Comparison of ENCODE assay signal across 22 cellular contexts in genomic region chr19:17590780-17591688, GRCh38. TPM values are rescaled to one million over a fixed set of nuclear protein-coding genes. Genes with fewer than 3 reads are reported as not detected.
DNase-seq lines count a peak whose midpoint lies in the region; ATAC-seq, FAIRE-seq and TF ChIP-seq lines count a peak whose summit lies in the region.
"Had no signal": no experiment of that assay in that cellular context is flagged by ENCODE, and none has a peak within 500 bp of the region (broad histone marks: within the 10 kb centered on the region; RNA-seq: fewer than 3 reads in every experiment).

No MANE protein-coding gene starts in this region.

- no peak overlapping the region for H3K4me3 ChIP-seq in HepG2 (replicated peaks in 1 of 3; ENCODE audit: insufficient read depth in 1 of 3, low read depth in 2 of 3, low read length in 3 of 3)
- no peak overlapping the region for H3K4me3 ChIP-seq in right lobe of liver
- H3K4me3 ChIP-seq in SJCRH30 = no peak overlapping the region
- H3K4me3 ChIP-seq: PC-9 had no signal

- H3K36me3 ChIP-seq in HepG2 (replicated peaks in 1 of 2; ENCODE audit: control insufficient read depth in 1 of 2, insufficient read depth in 2 of 2, low read length in 2 of 2) (no peaks in the 10 kb centered on the region), right lobe of liver (no peaks in the 10 kb centered on the region), SJCRH30 (no peaks in the 10 kb centered on the region)
- H3K36me3 ChIP-seq: BE2C had no signal

- no peaks in the 10 kb centered on the region; a peak in 1 of 5 replicates for H3K27me3 ChIP-seq in HepG2 (ENCODE audit: control insufficient read depth in 1 of 2, insufficient read depth in 2 of 2, low read length in 2 of 2)
- no peaks in the 10 kb centered on the region for H3K27me3 ChIP-seq in right lobe of liver
- peaks cover 7% of the 10 kb centered on the region; the same call in 1 of the 2 replicates for H3K27me3 ChIP-seq in SJCRH30
- H3K27me3 ChIP-seq: BE2C had no signal

- WGBS in HepG2 (ENCODE audit: low lambda C conversion rate) = 33% methylated on average over 11 of the region's 11 CpGs
- 65% methylated on average over 9 of the region's 11 CpGs for WGBS in right lobe of liver (ENCODE audit: insufficient coverage, low coverage, low lambda C conversion rate, missing lambda C conversion rate)

- no peaks in the 10 kb centered on the region for H3K36me3 Mint-ChIP-seq in activated CD4-positive, alpha-beta T cell treated with anti-CD3 and anti-CD28 coated beads for 36 hours (ENCODE audit: low read depth)
- no peaks in the 10 kb centered on the region for H3K36me3 Mint-ChIP-seq in activated T-helper 17 cell treated with anti-CD3 and anti-CD28 coated beads, Interleukin-2, amount 50 U/mL, for 72 hours (ENCODE audit: low read depth)
- H3K36me3 Mint-ChIP-seq: CD4-positive, CD25-positive, alpha-beta regulatory T cell had no signal

- FAIRE-seq in HepG2 (lab: Jason Lieb, UNC) = no peak
- FAIRE-seq: A204.1, GM19239 had no signal

- no peak overlapping the region for H3K27ac Mint-ChIP-seq in activated CD4-positive, alpha-beta T cell treated with anti-CD3 and anti-CD28 coated beads for 36 hours
- no peak overlapping the region for H3K27ac Mint-ChIP-seq in activated T-helper 17 cell treated with anti-CD3 and anti-CD28 coated beads, Interleukin-2, amount 50 U/mL, for 72 hours
- H3K27ac Mint-ChIP-seq: CD4-positive, CD25-positive, alpha-beta regulatory T cell had no signal

- TF ChIP-seq CTCF in HepG2 (CRISPR knock-in tag; IDR thresholded peaks at IDR 0.05) = no peak
- no peak for TF ChIP-seq CTCF in right lobe of liver (IDR thresholded peaks at IDR 0.05)

- intact Hi-C loops in activated CD4-positive, alpha-beta T cell treated with anti-CD3 and anti-CD28 coated beads for 36 hours (cut with DNase I, micrococcal nuclease) = no loop called here
- intact Hi-C loops in HepG2 (cut with micrococcal nuclease; ENCODE audit: unreplicated experiment) = no loop called here
- intact Hi-C loops in right lobe of liver (cut with DNase I) = no loop called here

- H3K9me3 Mint-ChIP-seq in activated CD4-positive, alpha-beta T cell treated with anti-CD3 and anti-CD28 coated beads for 36 hours (ENCODE audit: low read depth) = no peaks in the 10 kb centered on the region
- no peaks in the 10 kb centered on the region for H3K9me3 Mint-ChIP-seq in activated T-helper 17 cell treated with anti-CD3 and anti-CD28 coated beads, Interleukin-2, amount 50 U/mL, for 72 hours
- H3K9me3 Mint-ChIP-seq: CD4-positive, CD25-positive, alpha-beta regulatory T cell had no signal

- peak; percentile 81 for ATAC-seq in activated CD4-positive, alpha-beta T cell treated with anti-CD3 and anti-CD28 coated beads for 36 hours
- ATAC-seq in HepG2 = no peak
- no peak for ATAC-seq in right lobe of liver
- peak; percentile 72 for ATAC-seq in activated T-helper 17 cell treated with anti-CD3 and anti-CD28 coated beads, Interleukin-2, amount 50 U/mL, for 72 hours (replicated peaks)

- H3K27ac ChIP-seq in HepG2 (ENCODE audit: extremely low read length, insufficient read depth, low read length) (no peak overlapping the region), right lobe of liver (no peak overlapping the region), SJCRH30 (no peak overlapping the region)
- H3K27ac ChIP-seq: KMS-11, PC-9 had no signal

- H3K4me1 ChIP-seq in HepG2 (ENCODE audit: insufficient read depth, low read length) (no peaks in the 10 kb centered on the region), right lobe of liver (no peaks in the 10 kb centered on the region), SJCRH30 (no peaks in the 10 kb centered on the region)
- H3K4me1 ChIP-seq: BE2C had no signal

- H2AFZ ChIP-seq in HepG2 (ENCODE audit: low read length) = no peak overlapping the region
- H2AFZ ChIP-seq: PC-9 had no signal

- peaks cover 10% of the 10 kb centered on the region for H3K27me3 Mint-ChIP-seq in activated CD4-positive, alpha-beta T cell treated with anti-CD3 and anti-CD28 coated beads for 36 hours
- peaks cover 7% of the 10 kb centered on the region for H3K27me3 Mint-ChIP-seq in activated T-helper 17 cell treated with anti-CD3 and anti-CD28 coated beads, Interleukin-2, amount 50 U/mL, for 72 hours

- H3K4me1 Mint-ChIP-seq in activated CD4-positive, alpha-beta T cell treated with anti-CD3 and anti-CD28 coated beads for 36 hours = no peaks in the 10 kb centered on the region
- no peaks in the 10 kb centered on the region for H3K4me1 Mint-ChIP-seq in activated T-helper 17 cell treated with anti-CD3 and anti-CD28 coated beads, Interleukin-2, amount 50 U/mL, for 72 hours

- no peak overlapping the region for H3K9ac ChIP-seq in HepG2 (ENCODE audit: insufficient read depth, low read depth, low read length)
- H3K9ac ChIP-seq: KMS-11 had no signal

- H3K4me2 ChIP-seq in HepG2 (ENCODE audit: low read depth, low read length) = no peak overlapping the region
- H3K4me2 ChIP-seq: KMS-11, PC-9 had no signal

- H3K9me3 ChIP-seq in HepG2 (ENCODE audit: low read length) (no peaks in the 10 kb centered on the region), right lobe of liver (no peaks in the 10 kb centered on the region), SJCRH30 (replicated peaks) (no peaks in the 10 kb centered on the region)
- H3K9me3 ChIP-seq: BE2C had no signal

- no peak for DNase-seq in activated CD4-positive, alpha-beta T cell treated with anti-CD3 and anti-CD28 coated beads for 36 hours
- no peak for DNase-seq in activated CD4-positive, alpha-beta T cell treated with anti-CD3 and anti-CD28 coated beads, Interleukin-2, amount 50 U/mL, for 4 hours
- DNase-seq in HepG2 (ENCODE audit: low spot score) = no peak
- no peak for DNase-seq in right lobe of liver
- DNase-seq in SJCRH30 = no peak
- DNase-seq in kidney tubule cell (ENCODE audit: low spot score) = no peak
- DNase-seq in NCI-H2196 treated with DMSO at 0.1 percent for 48 hours (lab: John Stamatoyannopoulos, UW; ENCODE audit: unreplicated experiment) = no peak
- DNase-seq: BE2C; CD4-positive, CD25-positive, alpha-beta regulatory T cell; COR-L47; DMS153; GDM1; HCEC 1CT; NCI-H1048; NCI-H1436 treated with DMSO at 0.1 percent for 48 hours; NCI-H2081 treated with DMSO at 0.1 percent for 48 hours; NCI-H226; PC-9 had no signal

- in situ Hi-C loops in HepG2 (cut with HindIII; ENCODE audit: extremely low pct_ligation_motif_present, low pct_unique_long_range_greater_than_20kb) = no loop called here

- CTCF ChIA-PET in activated CD4-positive, alpha-beta T cell treated with anti-CD3 and anti-CD28 coated beads for 36 hours (lab: Charles Lee) = no interaction called here
- CTCF ChIA-PET in HepG2 (lab: Yijun Ruan, JAX; ENCODE audit: low intra/inter-chr PET ratio, low total read pairs) = no interaction called here

- H3K79me2 ChIP-seq in HepG2 (ENCODE audit: insufficient read depth, low read length) = no peaks in the 10 kb centered on the region

- TF ChIP-seq POLR2A in HepG2 (IDR thresholded peaks at IDR 0.05; ENCODE audit: insufficient read depth in 1 of 2, low read depth in 2 of 2, low read length in 2 of 2) (no peak), right lobe of liver (IDR thresholded peaks at IDR 0.05) (no peak)

- BruUV-seq in HepG2 (replicated peaks; lab: Mats Ljungman, UMichigan) = no TSS peak

- POLR2A ChIA-PET in activated CD4-positive, alpha-beta T cell treated with anti-CD3 and anti-CD28 coated beads for 36 hours (lab: Charles Lee) = no interaction called here
- POLR2A ChIA-PET in HepG2 (lab: Yijun Ruan, JAX) = no interaction called here

- no peak for TF ChIP-seq RAD21 in HepG2 (CRISPR knock-in tag; IDR thresholded peaks at IDR 0.05)

- no peak overlapping the region for H3K4me3 Mint-ChIP-seq in activated CD4-positive, alpha-beta T cell treated with anti-CD3 and anti-CD28 coated beads for 36 hours
- no peak overlapping the region for H3K4me3 Mint-ChIP-seq in activated T-helper 17 cell treated with anti-CD3 and anti-CD28 coated beads, Interleukin-2, amount 50 U/mL, for 72 hours
- H3K4me3 Mint-ChIP-seq: CD4-positive, CD25-positive, alpha-beta regulatory T cell had no signal

- TF ChIP-seq EP300 in HepG2 (IDR thresholded peaks at IDR 0.05; ENCODE audit: low read depth in 2 of 2, low read length in 2 of 2) (no peak), HepG2 (CRISPR knock-in tag; IDR thresholded peaks at IDR 0.05; ENCODE audit: borderline replicate concordance) (no peak)

- H4K20me1 ChIP-seq in HepG2 (ENCODE audit: insufficient read depth, low read length) = no peaks in the 10 kb centered on the region

TF ChIP-seq in HepG2, 621 proteins besides CTCF, POLR2A, EP300 and RAD21 (continues in another document):
- TF ChIP-seq LCORL (IDR thresholded peaks at IDR 0.05) (0 out of 2 replicates have a peak, but pooled peaks have one; percentile 43), LCORL (CRISPR knock-in tag; IDR thresholded peaks at IDR 0.05) (no peak)

RNA-seq across cellular contexts. Expression of gene COLGALT1, which starts 35.6 kb away (rescaled TPM):
- total RNA-seq in activated CD4-positive, alpha-beta T cell treated with anti-CD3 and anti-CD28 coated beads for 36 hours = 10 to 100 TPM; 51.2 to 64.3 TPM
- total RNA-seq in HepG2 (2016; rRNA removed; fragmentation: Illumina TruSeq; extraction: Trizol) = 33.3 and 58.0 TPM in 2 replicates
- 9.3 and 10.3 TPM in 2 replicates for total RNA-seq in HepG2 (2016; cell fraction: cytosol; rRNA removed; fragmentation: Illumina TruSeq; extraction: Trizol; ENCODE audit: low read depth)
- total RNA-seq in HepG2 (2016; cell fraction: insoluble cytoplasmic fraction; rRNA removed; fragmentation: Illumina TruSeq; extraction: Trizol) = 33.6 and 57.7 TPM in 2 replicates
- 32.5 and 35.6 TPM in 2 replicates for total RNA-seq in HepG2 (2016; cell fraction: membrane; rRNA removed; fragmentation: Illumina TruSeq; extraction: Trizol)
- 53.1 and 65.6 TPM in 2 replicates for total RNA-seq in HepG2 (2016; cell fraction: nucleus; rRNA removed; fragmentation: Illumina TruSeq; extraction: Trizol)
- 196 and 211 TPM in 2 replicates for polyA plus RNA-seq in HepG2 (2011; rRNA removed)
- polyA plus RNA-seq in HepG2 (2011; cell fraction: cytosol; rRNA removed) = 111 and 141 TPM in 2 replicates
- 153 and 157 TPM in 2 replicates for polyA plus RNA-seq in HepG2 (2011; cell fraction: nucleus; rRNA removed)
- polyA plus RNA-seq in HepG2 (2012) = 58.7 and 87.4 TPM in 2 replicates
- 9.2 and 9.8 TPM in 2 replicates for polyA plus RNA-seq in HepG2 (2016; cell fraction: cytosol; fragmentation: Illumina TruSeq; extraction: Trizol; ENCODE audit: low read depth)
- 35.7 and 38.2 TPM in 2 replicates for polyA plus RNA-seq in HepG2 (2016; cell fraction: insoluble cytoplasmic fraction; fragmentation: Illumina TruSeq; extraction: Trizol; ENCODE audit: low read depth)
- 23.4 and 28.7 TPM in 2 replicates for polyA plus RNA-seq in HepG2 (2016; cell fraction: membrane; fragmentation: Illumina TruSeq; extraction: Trizol; ENCODE audit: low read depth)
- polyA plus RNA-seq in HepG2 (2016; cell fraction: nucleus; fragmentation: Illumina TruSeq; extraction: Trizol; ENCODE audit: insufficient read depth, low read depth) = 111 TPM in 2 replicates
- polyA minus RNA-seq in HepG2 (2011; rRNA and poly(A)+ RNA removed; ENCODE audit: low replicate concordance) = 360 and 644 TPM in 2 replicates
- polyA minus RNA-seq in HepG2 (2011; cell fraction: cytosol; rRNA and poly(A)+ RNA removed) = 74.1 and 77.3 TPM in 2 replicates
- 32.0 and 33.2 TPM in 2 replicates for polyA minus RNA-seq in HepG2 (2011; cell fraction: nucleus; rRNA and poly(A)+ RNA removed)
- 10 to 100 TPM; 23.2 to 36.8 (median 31.1) TPM for total RNA-seq in right lobe of liver
- 10 to 100 TPM; 41.1 to 76.5 TPM for total RNA-seq in activated T-helper 17 cell treated with anti-CD3 and anti-CD28 coated beads, Interleukin-2, amount 50 U/mL, for 72 hours
- total RNA-seq in SJCRH30 (2014; rRNA removed; shearing (Covaris generic)) = 115 and 117 TPM in 2 replicates

Comparison
In these comparisons a context has a peak if more than half of its experiments do, and no peak if none do; other contexts are left out.
1. ATAC-seq: peak in activated CD4-positive, alpha-beta T cell treated with anti-CD3 and anti-CD28 coated beads for 36 hours (single experiment) and activated T-helper 17 cell treated with anti-CD3 and anti-CD28 coated beads, Interleukin-2, amount 50 U/mL, for 72 hours (single experiment); none in HepG2 (single experiment) and right lobe of liver (0 of 4).